17 cellular contexts compared by ENCODE assay signal in genomic region chr1:245788269-245788668, GRCh38.
A peak's percentile ranks its signal among the peaks of the same experiment; 100 is the strongest.
DNase-seq lines count a peak whose midpoint lies in the region; ATAC-seq and TF ChIP-seq lines count a peak whose summit lies in the region.
"Had no signal": no experiment of that assay in that cellular context is flagged by ENCODE, and none has a peak within 500 bp of the region (broad histone marks: within the 10 kb centered on the region; RNA-seq: fewer than 3 reads in every experiment).

No MANE protein-coding gene starts in this region.

- no peaks in the 10 kb centered on the region for H3K27me3 ChIP-seq in uterus
- H3K27me3 ChIP-seq: colonic mucosa had no signal

- no peaks in the 10 kb centered on the region for H3K4me1 ChIP-seq in uterus
- H3K4me1 ChIP-seq: colonic mucosa had no signal

- H3K36me3 ChIP-seq in uterus, result no peaks in the 10 kb centered on the region
- H3K36me3 ChIP-seq: colonic mucosa had no signal

- TF ChIP-seq CTCF in uterus (IDR thresholded peaks at IDR 0.05), result no peak

- ATAC-seq in GM21737 (IDR thresholded peaks at IDR 0.05; ENCODE audit: unreplicated experiment) (no peak), HG03025 (IDR thresholded peaks at IDR 0.05; ENCODE audit: low FRiP score, unreplicated experiment) (no peak), GM19395 (IDR thresholded peaks at IDR 0.05; ENCODE audit: unreplicated experiment) (no peak)
- ATAC-seq: sciatic nerve had no signal

- TF ChIP-seq POLR2A in uterus (IDR thresholded peaks at IDR 0.05), result no peak

- H3K27ac ChIP-seq in uterus, result peak overlapping the region in 1 of 2 donors; percentile 4
- H3K27ac ChIP-seq: colonic mucosa, SK-N-MC had no signal

- H3K9me3 ChIP-seq in uterus, result no peaks in the 10 kb centered on the region
- H3K9me3 ChIP-seq: colonic mucosa had no signal

- DNase-seq in NCI-H2171 treated with DMSO at 0.1 percent for 48 hours (lab: John Stamatoyannopoulos, UW) (peak; percentile 18), NCI-H2171 (lab: John Stamatoyannopoulos, UW) (no peak), T1000 (lab: John Stamatoyannopoulos, UW) (peak; percentile 39), fibroblast of the conjunctiva (ENCODE audit: low read depth) (peak; percentile 91), uterus (peak; percentile 26 to 32)
- DNase-seq: 8988T; activated CD4-positive, alpha-beta T cell treated with anti-CD3 and anti-CD28 coated beads for 48 hours; colonic mucosa; GF-D8; hippocampal formation; midbrain; NCI-H748 treated with DMSO at 0.1 percent for 48 hours had no signal

- intact Hi-C loops in uterus (cut with DNase I; ENCODE audit: low total_unique reads), result no loop called here

- no peak overlapping the region for H3K4me3 ChIP-seq in uterus
- H3K4me3 ChIP-seq: colonic mucosa, SK-N-MC had no signal
